8 cellular contexts compared by ENCODE assay signal in the genomic region with DNA sequence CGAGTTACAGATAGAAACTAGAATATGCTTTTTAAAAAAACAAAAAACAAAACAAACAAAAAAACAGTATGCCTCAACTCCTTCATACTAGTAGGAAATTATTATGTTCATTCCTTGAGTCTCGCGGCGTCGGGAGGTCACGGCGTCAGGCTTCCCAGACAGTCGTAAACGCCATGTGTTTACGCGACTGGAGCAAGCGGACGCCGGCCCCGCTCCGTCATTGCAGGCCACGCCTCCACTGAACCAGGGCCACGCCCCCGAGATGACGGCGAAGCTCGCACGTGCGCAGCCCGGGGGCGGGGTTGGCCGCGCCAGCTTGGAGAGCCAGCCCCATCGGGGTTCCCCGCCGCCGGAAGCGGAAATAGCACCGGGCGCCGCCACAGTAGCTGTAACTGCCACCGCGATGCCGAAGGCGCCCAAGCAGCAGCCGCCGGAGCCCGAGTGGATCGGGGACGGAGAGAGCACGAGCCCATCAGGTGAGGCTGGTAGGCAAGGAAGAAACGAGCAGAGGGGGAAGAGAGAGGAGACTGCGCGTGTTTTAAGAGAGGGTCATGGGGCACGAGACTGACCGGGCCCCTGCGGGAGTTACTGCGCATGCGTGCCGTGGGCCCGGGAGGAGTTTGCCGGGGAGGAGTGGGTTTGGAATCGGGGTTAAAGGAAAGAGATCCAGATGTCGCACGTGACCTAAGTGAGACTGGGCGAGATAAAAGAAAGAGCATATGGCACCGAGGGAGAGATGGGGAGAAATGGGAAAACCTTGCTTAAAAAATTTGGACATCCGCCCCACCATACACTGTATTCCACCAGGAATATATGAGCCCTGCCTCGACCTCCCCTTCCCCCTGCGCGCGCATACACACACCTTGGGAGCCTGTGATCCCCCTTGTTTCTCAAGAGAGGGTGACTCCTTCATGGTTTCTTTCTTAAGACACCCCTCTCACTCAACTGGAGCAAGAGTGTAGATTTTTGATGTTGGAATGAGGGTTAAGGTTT. TPM values are rescaled to one million over a fixed set of nuclear protein-coding genes. Genes with fewer than 3 reads are reported as not detected.
DNase-seq lines count a peak whose midpoint lies in the region; ATAC-seq and TF ChIP-seq lines count a peak whose summit lies in the region.

TSS of gene ABCF1 (plus strand) at position 358 of the 993 bp plus-strand sequence. CDS start at position 404, 46 bp downstream.

- DNase-seq in NCI-H1436 (lab: John Stamatoyannopoulos, UW) = peak; percentile 94
- peak; percentile 99 for DNase-seq in T follicular helper cell (ENCODE audit: low read depth)
- DNase-seq in adipocyte (ENCODE audit: low read depth) = peak; percentile 99
- DNase-seq in Right ventricle myocardium superior = peak; percentile 99
- DNase-seq in tibial nerve (ENCODE audit: low spot score in 2 of 2) = peak; percentile 97

- WGBS in tibial nerve, 2 donors = 0 to 1% methylated on average over 60 to 67 of the region's 67 CpGs

- TF ChIP-seq POLR2A in tibial nerve (IDR thresholded peaks at IDR 0.05) = peak; percentile 20 to 84

- peak; percentile 90 to 97 for TF ChIP-seq EP300 in tibial nerve (IDR thresholded peaks at IDR 0.05)

- TF ChIP-seq CTCF in GM12875 (IDR thresholded peaks at IDR 0.05; ENCODE audit: borderline replicate concordance, insufficient read depth, low read depth, low read length) (no peak), parathyroid adenoma (IDR thresholded peaks at IDR 0.05) (no peak), tibial nerve (IDR thresholded peaks at IDR 0.05) (peak in 2 of 5 experiments; percentile 45 to 52)

- H3K4me3 ChIP-seq in GM12875 (ENCODE audit: low read depth, low read length) = peak within 1 kb of the TSS; percentile 73
- H3K4me3 ChIP-seq in adipocyte (ENCODE audit: low read length) = peak within 1 kb of the TSS; percentile 94
- H3K4me3 ChIP-seq in parathyroid adenoma (ENCODE audit: low read depth, low read length) = peak within 1 kb of the TSS; percentile 99
- H3K4me3 ChIP-seq in tibial nerve = peak within 1 kb of the TSS; percentile 54 to 88 (median 70)

- peaks cover 33% of the 10 kb centered on the region for H3K79me2 ChIP-seq in parathyroid adenoma

- peaks cover 27% of the 10 kb centered on the region for H3K4me1 ChIP-seq in adipocyte (ENCODE audit: control insufficient read depth, insufficient read depth, low read length)
- peaks cover 9% of the 10 kb centered on the region for H3K4me1 ChIP-seq in parathyroid adenoma
- peaks cover 0 to 47% (median 29%) of the 10 kb centered on the region in 4 donors for H3K4me1 ChIP-seq in tibial nerve

- no peaks in the 10 kb centered on the region for H3K27me3 ChIP-seq in adipocyte (replicated peaks; ENCODE audit: control insufficient read depth, insufficient read depth, low read length)
- no peaks in the 10 kb centered on the region for H3K27me3 ChIP-seq in parathyroid adenoma (ENCODE audit: control insufficient read depth, insufficient read depth, low read length)
- no peaks in the 10 kb centered on the region for H3K27me3 ChIP-seq in tibial nerve

- H3K36me3 ChIP-seq in adipocyte (ENCODE audit: control insufficient read depth, insufficient read depth, low read length, severe bottlenecking) = no peaks in the 10 kb centered on the region
- no peaks in the 10 kb centered on the region for H3K36me3 ChIP-seq in parathyroid adenoma (ENCODE audit: control insufficient read depth, insufficient read depth, low read length)
- H3K36me3 ChIP-seq in tibial nerve = peaks cover 0 to 2% (median 0%) of the 10 kb centered on the region in 3 donors

- intact Hi-C loops in Right ventricle myocardium superior (cut with DNase I) = no loop called here

- H2AFZ ChIP-seq in parathyroid adenoma = peak within 1 kb of the TSS; percentile 69

- peak within 1 kb of the TSS; percentile 73 for H3K27ac ChIP-seq in parathyroid adenoma
- H3K27ac ChIP-seq in tibial nerve = peak within 1 kb of the TSS; percentile 80 to 93 (median 86)

- ATAC-seq in HG02798 (IDR thresholded peaks at IDR 0.05; ENCODE audit: poor library complexity, unreplicated experiment) (peak; percentile 97), Right ventricle myocardium superior (ENCODE audit: poor library complexity) (peak; percentile 99)

- H3K9me3 ChIP-seq in adipocyte (ENCODE audit: control insufficient read depth, low read length) = no peaks in the 10 kb centered on the region
- no peaks in the 10 kb centered on the region for H3K9me3 ChIP-seq in parathyroid adenoma (ENCODE audit: control insufficient read depth, low read length)
- H3K9me3 ChIP-seq in tibial nerve = no peaks in the 10 kb centered on the region

- peak within 1 kb of the TSS; percentile 93 for H3K9ac ChIP-seq in adipocyte (ENCODE audit: low read length)
- H3K9ac ChIP-seq in parathyroid adenoma = peak within 1 kb of the TSS; percentile 11

- peak within 1 kb of the TSS; percentile 89 for H3K4me2 ChIP-seq in parathyroid adenoma (ENCODE audit: low read length)

RNA-seq across cellular contexts. Expression of gene ABCF1, which starts in this region (rescaled TPM):
- total RNA-seq in Right ventricle myocardium superior = 32.5 TPM
- 10 to 100 TPM; 31.4 to 64.5 (median 36.9) TPM for total RNA-seq in tibial nerve

Comparison
In these comparisons a context has a peak if more than half of its experiments do, and no peak if none do; other contexts are left out.
1. Peak in every context shown above with its lines: DNase-seq, ATAC-seq, H3K4me3 ChIP-seq and H3K27ac ChIP-seq.